9 cellular contexts compared by ENCODE assay signal in the genomic region with DNA sequence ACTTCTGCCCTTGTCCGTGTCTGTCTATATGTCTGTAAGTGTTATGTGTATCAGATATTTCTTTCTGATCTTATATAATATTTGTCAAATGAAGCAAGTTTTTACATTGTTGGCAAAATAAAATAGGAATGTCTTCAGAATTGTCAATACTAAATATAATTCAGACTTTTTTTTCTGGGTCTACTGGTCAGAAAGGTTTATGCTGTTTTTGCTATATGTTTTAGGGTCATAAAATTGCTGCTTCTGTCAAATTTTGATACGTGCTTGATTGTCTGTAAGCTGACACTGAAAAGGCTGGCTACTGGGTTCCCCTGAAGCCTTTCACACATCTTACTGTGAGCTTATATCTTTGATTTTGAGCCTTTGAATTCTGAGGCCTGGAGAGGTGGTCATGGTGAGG. TPM values are rescaled to one million over a fixed set of nuclear protein-coding genes. Genes with fewer than 3 reads are reported as not detected.
"Had no signal": no experiment of that assay in that cellular context is flagged by ENCODE, and none has a peak within 500 bp of the region (broad histone marks: within the 10 kb centered on the region; RNA-seq: fewer than 3 reads in every experiment).

No MANE protein-coding gene starts in this region.

- DNase-seq: GDM1, GF-D8 had no signal

- FAIRE-seq: G401.6, GM12878, GM12891, GM12892, GM18507, GM19239 had no signal

- H3K4me3 ChIP-seq: GM12878 had no signal

RNA-seq across cellular contexts. Expression of gene LGSN, which starts 20.1 kb away (rescaled TPM):
- total RNA-seq: G401, GM12878 had no signal
- polyA plus RNA-seq: GM12878 had no signal
